24 cellular contexts compared by ENCODE assay signal in the genomic region with DNA sequence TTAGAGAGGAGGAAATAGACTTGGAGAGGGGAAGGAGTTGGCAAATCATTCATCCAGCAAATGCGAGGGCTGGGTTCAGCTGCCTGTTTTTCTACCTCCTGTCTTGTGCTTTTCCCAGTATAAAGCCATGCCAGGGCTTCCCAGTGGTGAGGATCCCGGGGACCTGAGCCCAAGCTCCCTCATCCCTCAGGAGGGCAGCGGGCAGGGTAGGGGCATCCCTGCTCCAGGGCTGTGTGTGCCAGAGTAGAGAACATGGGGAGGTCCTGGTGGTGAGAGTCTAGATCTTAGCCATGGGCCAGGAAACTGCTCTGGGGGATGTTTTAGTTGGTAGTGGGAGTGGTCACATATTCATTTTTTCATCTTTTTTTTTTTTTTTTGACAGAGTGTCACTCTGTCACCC. TPM values are rescaled to one million over a fixed set of nuclear protein-coding genes. Genes with fewer than 3 reads are reported as not detected.
"Had no signal": no experiment of that assay in that cellular context is flagged by ENCODE, and none has a peak within 500 bp of the region (broad histone marks: within the 10 kb centered on the region; RNA-seq: fewer than 3 reads in every experiment).

No MANE protein-coding gene starts in this region.

- H3K27ac Mint-ChIP-seq: IgD-negative memory B cell had no signal

- H3K4me2 ChIP-seq: KMS-11 had no signal

- ATAC-seq: HepG2, K562 had no signal

- H3K4me3 Mint-ChIP-seq: IgD-negative memory B cell had no signal

- H3K4me3 ChIP-seq: K562, SJSA1, SK-N-MC had no signal

- H3K9ac ChIP-seq: KMS-11 had no signal

- H3K4me1 ChIP-seq: SJSA1 had no signal

- H3K9me3 ChIP-seq: SJSA1 had no signal

- H3K36me3 Mint-ChIP-seq: IgD-negative memory B cell had no signal

- DNase-seq: Kasumi-1, MM.1S, NCI-H1092 treated with DMSO at 0.1 percent for 48 hours, NCI-H1436, NCI-H187, NCI-H2029, NCI-H2081 treated with DMSO at 0.1 percent for 48 hours, NCI-H2171, NCI-H345, NCI-H510A, NCI-H524 treated with DMSO at 0.1 percent for 48 hours, NCI-H69, NCI-H774, Right ventricle myocardium superior, RPMI8226, SIG-M5 had no signal

- H3K27ac ChIP-seq: KMS-11, SJSA1, SK-N-MC had no signal

- H3K27me3 ChIP-seq: SJSA1 had no signal

- H3K36me3 ChIP-seq: SJSA1 had no signal

RNA-seq across cellular contexts. Expression of a gene that starts 43.6 kb away (rescaled TPM):
- total RNA-seq: HepG2, HT1080, K562, M059J, SJSA1 had no signal
- polyA plus RNA-seq: HepG2, IgD-negative memory B cell, K562 had no signal
